Comparison of ENCODE assay signal across 23 cellular contexts in the genomic region with DNA sequence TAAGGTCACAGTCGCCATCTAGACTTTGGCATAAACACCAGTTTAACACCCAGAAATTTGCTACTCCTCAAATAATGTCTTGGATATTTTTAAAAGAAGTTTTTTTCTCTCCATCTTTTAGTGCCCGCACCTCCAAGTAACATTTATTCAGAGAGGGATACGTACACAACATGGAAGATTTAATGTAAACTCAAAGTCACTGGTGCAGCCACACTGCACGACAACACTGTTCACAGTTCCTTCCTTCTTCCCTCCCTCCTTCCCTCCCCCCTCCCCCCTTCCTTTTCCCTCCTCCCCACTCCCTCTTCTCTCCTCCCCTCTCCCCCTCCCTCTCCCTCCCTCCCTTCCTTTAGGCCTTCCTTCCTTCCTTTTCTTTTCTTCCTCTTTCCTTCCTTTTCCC. TPM values are rescaled to one million over a fixed set of nuclear protein-coding genes. Genes with fewer than 3 reads are reported as not detected.
"Had no signal": no experiment of that assay in that cellular context is flagged by ENCODE, and none has a peak within 500 bp of the region (broad histone marks: within the 10 kb centered on the region; RNA-seq: fewer than 3 reads in every experiment).

No MANE protein-coding gene starts in this region.

- FAIRE-seq: RCC 7860 had no signal

- H3K36me3 ChIP-seq: SJSA1 had no signal

- H3K27me3 ChIP-seq: SJSA1 had no signal

- DNase-seq: IMR-90, Karpas-422, KG1, NCI-H1092 treated with DMSO at 0.1 percent for 48 hours, NCI-H1436, NCI-H187, NCI-H2029, NCI-H2081 treated with DMSO at 0.1 percent for 48 hours, NCI-H2171, NCI-H226, NCI-H446, NCI-H510A, NCI-H524 treated with DMSO at 0.1 percent for 48 hours, NCI-H69, NCI-H774, Right ventricle myocardium superior, RPMI8226, SIG-M5 had no signal

- H3K4me3 ChIP-seq: SJSA1, SK-N-MC had no signal

- H3K27ac ChIP-seq: SJSA1, SK-N-MC had no signal

- H3K4me1 ChIP-seq: SJSA1 had no signal

RNA-seq across cellular contexts. Expression of a gene that starts 56.5 kb away (rescaled TPM):
- total RNA-seq: HT-29, M059J, SJSA1 had no signal
